ENCODE assay signal across 1 cellular context in the genomic region with DNA sequence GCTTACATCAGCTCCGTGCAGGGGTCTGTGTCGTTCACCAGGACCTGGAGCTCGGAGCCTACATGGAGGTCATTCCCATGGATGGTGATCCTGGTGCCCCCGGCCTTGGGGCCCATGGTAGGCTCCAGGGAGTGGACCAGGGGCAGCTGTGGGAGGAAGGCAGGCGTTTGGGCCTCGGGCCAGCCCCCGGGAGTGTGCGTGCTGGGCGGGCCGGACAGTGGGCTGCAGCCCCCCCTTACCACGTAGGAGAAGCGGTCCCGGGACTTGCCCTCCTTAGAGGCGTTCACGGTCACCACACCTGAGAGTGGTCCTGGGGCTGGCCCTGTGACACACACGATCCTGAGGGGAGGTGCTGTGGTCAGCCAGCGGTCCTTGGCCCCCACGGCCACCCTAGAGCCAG.
A peak's percentile ranks its signal among the peaks of the same experiment; 100 is the strongest.
TF ChIP-seq lines count a peak whose summit lies in the region.

No MANE protein-coding gene starts in this region.

TF ChIP-seq in HepG2, 621 proteins besides CTCF, POLR2A, EP300 and RAD21:
- TF ChIP-seq AGO2 (optimal IDR thresholded peaks at IDR 0.05; ENCODE audit: low read depth, low read length) = peak; percentile 55
- TF ChIP-seq ZNF33A (CRISPR knock-in tag; IDR thresholded peaks at IDR 0.05; ENCODE audit: borderline replicate concordance) = no peak
- no peak for TF ChIP-seq XBP1 (CRISPR knock-in tag; IDR thresholded peaks at IDR 0.05)
- TF ChIP-seq ETV5 (CRISPR knock-in tag; IDR thresholded peaks at IDR 0.05; ENCODE audit: borderline replicate concordance) = no peak
TF ChIP-seq in HepG2: peak in this region for 1.
